11 cellular contexts compared by ENCODE assay signal in genomic region chr22:19868773-19869471, GRCh38. TPM values are rescaled to one million over a fixed set of nuclear protein-coding genes. Genes with fewer than 3 reads are reported as not detected.
DNase-seq lines count a peak whose midpoint lies in the region; ATAC-seq and TF ChIP-seq lines count a peak whose summit lies in the region.
"Had no signal": no experiment of that assay in that cellular context is flagged by ENCODE, and none has a peak within 500 bp of the region (broad histone marks: within the 10 kb centered on the region; RNA-seq: fewer than 3 reads in every experiment).

No MANE protein-coding gene starts in this region.

- H3K36me3 ChIP-seq in SJCRH30 = no peaks in the 10 kb centered on the region
- no peaks in the 10 kb centered on the region for H3K36me3 ChIP-seq in Caco-2 (ENCODE audit: control insufficient read depth, insufficient read depth, low read length)

- no peaks in the 10 kb centered on the region for H3K27me3 Mint-ChIP-seq in H9 (ENCODE audit: low read depth)
- H3K27me3 Mint-ChIP-seq in Caco-2 (ENCODE audit: insufficient read depth, unreplicated experiment) = no peaks in the 10 kb centered on the region

- no peak overlapping the region for H4K5ac ChIP-seq in H9 (ENCODE audit: insufficient read length, low read depth, low read length)

- H3K9me3 ChIP-seq in H9 (ENCODE audit: control insufficient read depth, low read depth, low read length) (no peaks in the 10 kb centered on the region), SJCRH30 (replicated peaks) (no peaks in the 10 kb centered on the region), Caco-2 (no peaks in the 10 kb centered on the region)

- H3K27ac Mint-ChIP-seq in H9 = peak overlapping the region; percentile 9 to 76 (median 57); a peak in 4 of 7 replicates
- no peak overlapping the region for H3K27ac Mint-ChIP-seq in Caco-2 (ENCODE audit: unreplicated experiment)

- no peak overlapping the region for H3K4me3 ChIP-seq in SJCRH30
- no peak overlapping the region for H3K4me3 ChIP-seq in foreskin fibroblast (ENCODE audit: low read depth in 1 of 2, low read length in 2 of 2)
- no peak overlapping the region for H3K4me3 ChIP-seq in Caco-2 (ENCODE audit: low read depth, low read length)

- H4K8ac ChIP-seq in H9 (replicated peaks; ENCODE audit: insufficient read length, low read depth, low read length) = no peak overlapping the region

- no TSS peak for BruUV-seq in Caco-2 (replicated peaks; lab: Mats Ljungman, UMichigan)

- no peak overlapping the region for H3K27ac ChIP-seq in H9 (ENCODE audit: insufficient read length, low read depth, low read length)
- no peak overlapping the region for H3K27ac ChIP-seq in SJCRH30

- H3K9me3 Mint-ChIP-seq in H9 (no peaks in the 10 kb centered on the region), Caco-2 (ENCODE audit: unreplicated experiment) (no peaks in the 10 kb centered on the region)

- no peak overlapping the region for H2BK120ac ChIP-seq in H9 (ENCODE audit: low read depth, low read length, poor library complexity, severe bottlenecking)

- CTCF ChIA-PET in Caco-2 (lab: Charles Lee) = no interaction called here

- H4K20me1 ChIP-seq in H9 (ENCODE audit: control insufficient read depth, insufficient read depth, insufficient read length) = no peaks in the 10 kb centered on the region

- no peak overlapping the region for H3K18ac ChIP-seq in H9 (ENCODE audit: insufficient read length, low read depth, low read length)

- no peaks in the 10 kb centered on the region; the same call in 1 of the 2 replicates for H3K4me1 ChIP-seq in H9 (ENCODE audit: insufficient read depth, low read length)
- peaks cover 29% of the 10 kb centered on the region for H3K4me1 ChIP-seq in SJCRH30
- no peaks in the 10 kb centered on the region; the same call in 1 of the 2 replicates for H3K4me1 ChIP-seq in Caco-2

- H3K4me1 Mint-ChIP-seq in H9 = peaks cover 17 to 22% of the 10 kb centered on the region in 2 experiments
- no peaks in the 10 kb centered on the region for H3K4me1 Mint-ChIP-seq in Caco-2 (ENCODE audit: low read depth, unreplicated experiment)

- H3K79me2 ChIP-seq in H9 (ENCODE audit: insufficient read depth, low read length) = no peaks in the 10 kb centered on the region

- POLR2A ChIA-PET in Caco-2 (lab: Charles Lee) = no interaction called here

- no peak overlapping the region for H2BK12ac ChIP-seq in H9 (ENCODE audit: insufficient read length, low read depth, low read length)

- no peak overlapping the region for H3K4me2 ChIP-seq in H9 (ENCODE audit: insufficient read depth, insufficient read length, low read length)

- no peak overlapping the region for H2AK5ac ChIP-seq in H9 (ENCODE audit: insufficient read length, low read length)

- no peak overlapping the region for H2BK20ac ChIP-seq in H9 (ENCODE audit: low read depth, low read length, poor library complexity, severe bottlenecking)

- ATAC-seq in left cardiac atrium = no peak
- no peak for ATAC-seq in HG02970 (IDR thresholded peaks at IDR 0.05; ENCODE audit: low FRiP score, unreplicated experiment)

- H3K4me3 Mint-ChIP-seq in H9 (no peak overlapping the region), Caco-2 (ENCODE audit: unreplicated experiment) (no peak overlapping the region)

- no peaks in the 10 kb centered on the region for H3K23me2 ChIP-seq in H9 (ENCODE audit: insufficient read length, low read depth, low read length, poor library complexity, severe bottlenecking)

- H3K9ac ChIP-seq in H9 (ENCODE audit: extremely low read depth, insufficient read length, low read length) = no peak overlapping the region

- TF ChIP-seq CTCF in H9 (conservative IDR thresholded peaks at IDR 0.05) (no peak; the same call in 2 of the 3 replicates), foreskin fibroblast (IDR thresholded peaks at IDR 0.05; ENCODE audit: low read depth, low read length) (no peak), Caco-2 (IDR thresholded peaks at IDR 0.05; ENCODE audit: insufficient read depth in 1 of 2, low read depth in 1 of 2, low read length in 1 of 2, severe bottlenecking in 1 of 2, unreplicated experiment in 1 of 2) (no peak)

- H3K4ac ChIP-seq in H9 (ENCODE audit: low read depth, low read length) = no peak overlapping the region

- DNase-seq in H9 = peak; percentile 29
- DNase-seq in SJCRH30 = peak; percentile 46 to 55
- peak; percentile 17 for DNase-seq in left cardiac atrium
- DNase-seq in putamen (ENCODE audit: low spot score) = peak; percentile 60
- DNase-seq in foreskin fibroblast = no peak
- DNase-seq in NCI-H187 (lab: John Stamatoyannopoulos, UW) = no peak
- no peak for DNase-seq in Caco-2
- DNase-seq: Calu3, dermis blood vessel endothelial cell, NCI-H1048 had no signal

- no peak overlapping the region for H2BK15ac ChIP-seq in H9 (ENCODE audit: low read depth, low read length)

- H2AFZ ChIP-seq in H9 (ENCODE audit: low read length) = no peak overlapping the region

- H2BK5ac ChIP-seq in H9 (ENCODE audit: insufficient read length, low read length) = no peak overlapping the region

- no peak overlapping the region for H3T11ph ChIP-seq in H9 (ENCODE audit: low read length)

- H3K14ac ChIP-seq in H9 (ENCODE audit: insufficient read depth, low read length) = no peak overlapping the region

- intact Hi-C loops in left cardiac atrium (cut with DNase I) = no loop called here
- intact Hi-C loops in Caco-2 (cut with micrococcal nuclease; ENCODE audit: unreplicated experiment) = no loop called here

- no peaks in the 10 kb centered on the region for H3K79me1 ChIP-seq in H9 (ENCODE audit: insufficient read depth, low read depth, low read length, poor library complexity, severe bottlenecking)

- H3K27me3 ChIP-seq in H9 (ENCODE audit: insufficient read depth, low read length) = no peaks in the 10 kb centered on the region
- no peaks in the 10 kb centered on the region for H3K27me3 ChIP-seq in SJCRH30
- H3K27me3 ChIP-seq in Caco-2 (replicated peaks; ENCODE audit: control insufficient read depth, insufficient read depth, low read length) = no peaks in the 10 kb centered on the region

- H3K56ac ChIP-seq in H9 (ENCODE audit: insufficient read length, low read depth, low read length) = no peak overlapping the region

- H4K91ac ChIP-seq in H9 (ENCODE audit: insufficient read length, low read depth, low read length) = no peak overlapping the region

- no CpG with 5 or more reads among the region's 23 CpGs for WGBS in H9 (ENCODE audit: extremely low coverage, insufficient read length, low lambda C conversion rate)

- H3K23ac ChIP-seq in H9 (ENCODE audit: insufficient read length, low read depth, low read length) = no peak overlapping the region

- H3K36me3 Mint-ChIP-seq in H9 (ENCODE audit: insufficient read depth in 1 of 3, low read depth in 3 of 3) (no peaks in the 10 kb centered on the region), Caco-2 (ENCODE audit: insufficient read depth, unreplicated experiment) (no peaks in the 10 kb centered on the region)

RNA-seq across cellular contexts. Expression of gene GNB1L, which starts 14.2 kb away (rescaled TPM):
- total RNA-seq in H9 (2021) (22.4 and 22.9 TPM in 2 replicates), left cardiac atrium (1 to 10 TPM; 2.5 to 4.5 TPM), Caco-2 (2022) (13.4 and 15.8 TPM in 2 replicates)
- 12.3 and 12.6 TPM in 2 replicates for total RNA-seq in SJCRH30 (2014; rRNA removed; shearing (Covaris generic))

RNA-seq across cellular contexts. Expression of gene RTL10, which starts 14.2 kb away (rescaled TPM):
- total RNA-seq in H9 (2021) = 24.0 and 24.4 TPM in 2 replicates
- total RNA-seq in SJCRH30 (2014; rRNA removed; shearing (Covaris generic)) = 16.2 and 19.1 TPM in 2 replicates
- total RNA-seq in left cardiac atrium = 1 to 10 TPM; 6.8 to 7.7 TPM
- total RNA-seq in Caco-2 (2022) = 27.5 and 29.7 TPM in 2 replicates

Comparison
In these comparisons a context has a peak if more than half of its experiments do, and no peak if none do; other contexts are left out.
1. DNase-seq: peak in H9 (single experiment), SJCRH30 (2 of 2), left cardiac atrium (single experiment) and putamen (single experiment); none in foreskin fibroblast (0 of 2), NCI-H187 (0 of 2) and Caco-2 (0 of 2).